Comparison of ENCODE assay signal across 18 cellular contexts in the genomic region with DNA sequence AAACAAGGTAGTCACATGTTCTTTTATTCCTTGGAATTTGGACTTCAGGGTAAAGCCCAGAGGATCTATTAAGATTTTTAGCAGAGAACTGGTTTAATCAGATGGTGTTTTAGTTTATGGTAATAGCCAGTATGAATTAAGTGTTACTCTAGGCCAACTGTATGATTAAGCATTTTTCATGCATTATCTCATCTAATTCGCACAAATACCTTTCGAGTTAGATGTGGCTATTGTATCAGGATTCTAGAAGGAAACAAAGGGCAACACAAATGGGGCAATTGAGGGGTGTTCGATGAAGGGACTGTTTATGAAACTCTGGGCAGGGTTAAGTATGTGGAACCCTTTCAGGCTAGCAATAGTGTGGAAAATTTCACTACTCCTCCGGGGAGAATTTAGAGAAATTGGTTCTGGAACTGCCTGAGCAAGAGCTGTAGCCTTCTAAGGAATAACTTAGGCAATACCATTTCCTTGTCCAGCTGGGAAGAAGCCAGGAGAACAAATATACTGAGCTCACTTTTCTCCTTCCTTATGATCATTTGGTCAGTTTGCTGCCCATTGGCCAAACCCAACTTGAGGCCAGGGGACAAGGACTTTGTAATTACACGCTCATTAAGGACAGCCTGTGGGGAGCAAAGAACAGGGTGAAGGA.
A peak's percentile ranks its signal among the peaks of the same experiment; 100 is the strongest.
DNase-seq lines count a peak whose midpoint lies in the region; ATAC-seq and TF ChIP-seq lines count a peak whose summit lies in the region.
"Had no signal": no experiment of that assay in that cellular context is flagged by ENCODE, and none has a peak within 500 bp of the region (broad histone marks: within the 10 kb centered on the region; RNA-seq: fewer than 3 reads in every experiment).

No MANE protein-coding gene starts in this region.

- no peak overlapping the region for H3K27ac ChIP-seq in effector memory CD4-positive, alpha-beta T cell (ENCODE audit: insufficient read depth, low read length, poor library complexity, severe bottlenecking)
- H3K27ac ChIP-seq in esophagus muscularis mucosa (replicated peaks in 1 of 4) = peak overlapping the region in 1 of 4 donors; percentile 27
- H3K27ac ChIP-seq in CD8-positive, alpha-beta T cell (ENCODE audit: low read depth, low read length) = no peak overlapping the region
- H3K27ac ChIP-seq: BLaER1 treated with 17β-estradiol and CSF1 and Interleukin-3, amounts not matched to agents 10 nM and 100 nM; parathyroid adenoma had no signal

- no peaks in the 10 kb centered on the region for H3K4me1 ChIP-seq in effector memory CD4-positive, alpha-beta T cell (ENCODE audit: control insufficient read depth, insufficient read depth, low read length, poor library complexity, severe bottlenecking)
- peaks cover 0 to 13% (median 9%) of the 10 kb centered on the region in 4 donors for H3K4me1 ChIP-seq in esophagus muscularis mucosa
- H3K4me1 ChIP-seq in CD8-positive, alpha-beta T cell (ENCODE audit: insufficient read depth, low read length) = no peaks in the 10 kb centered on the region
- H3K4me1 ChIP-seq: BLaER1 treated with 17β-estradiol and CSF1 and Interleukin-3, amounts not matched to agents 10 nM and 100 nM; parathyroid adenoma had no signal

- no peaks in the 10 kb centered on the region for H3K27me3 Mint-ChIP-seq in CD8-positive, alpha-beta T cell (ENCODE audit: low read depth)
- H3K27me3 Mint-ChIP-seq: type B pancreatic cell had no signal

- H3K27me3 ChIP-seq in effector memory CD4-positive, alpha-beta T cell (replicated peaks; ENCODE audit: control insufficient read depth, insufficient read depth, low read length, poor library complexity, severe bottlenecking) = no peaks in the 10 kb centered on the region
- H3K27me3 ChIP-seq in esophagus muscularis mucosa = no peaks in the 10 kb centered on the region
- no peaks in the 10 kb centered on the region for H3K27me3 ChIP-seq in CD8-positive, alpha-beta T cell (ENCODE audit: insufficient read depth, low read length)
- H3K27me3 ChIP-seq: BLaER1 treated with 17β-estradiol and CSF1 and Interleukin-3, amounts not matched to agents 10 nM and 100 nM had no signal

- TF ChIP-seq EP300 in esophagus muscularis mucosa (IDR thresholded peaks at IDR 0.05) = no peak

- ATAC-seq in sciatic nerve = peak; percentile 86
- ATAC-seq in CD8-positive, alpha-beta T cell = no peak
- ATAC-seq: K562 had no signal

- H3K4me3 ChIP-seq in foreskin fibroblast (ENCODE audit: low read depth in 1 of 2, low read length in 2 of 2) = no peak overlapping the region
- no peak overlapping the region for H3K4me3 ChIP-seq in effector memory CD4-positive, alpha-beta T cell (ENCODE audit: insufficient read depth, low read depth, low read length, poor library complexity, severe bottlenecking)
- H3K4me3 ChIP-seq in esophagus muscularis mucosa = no peak overlapping the region
- no peak overlapping the region for H3K4me3 ChIP-seq in CD8-positive, alpha-beta T cell (ENCODE audit: low read depth, low read length)
- H3K4me3 ChIP-seq: BLaER1 treated with 17β-estradiol and CSF1 and Interleukin-3, amounts not matched to agents 10 nM and 100 nM; K562 had no signal

- no peaks in the 10 kb centered on the region for H3K9me3 ChIP-seq in effector memory CD4-positive, alpha-beta T cell (ENCODE audit: control insufficient read depth, low read length)
- no peaks in the 10 kb centered on the region for H3K9me3 ChIP-seq in esophagus muscularis mucosa
- H3K9me3 ChIP-seq in CD8-positive, alpha-beta T cell (ENCODE audit: low read length) = no peaks in the 10 kb centered on the region
- H3K9me3 ChIP-seq: BLaER1 treated with 17β-estradiol and CSF1 and Interleukin-3, amounts not matched to agents 10 nM and 100 nM had no signal

- no peak overlapping the region for H3K27ac Mint-ChIP-seq in CD8-positive, alpha-beta T cell
- H3K27ac Mint-ChIP-seq: type B pancreatic cell had no signal

- intact Hi-C loops in sciatic nerve (cut with DNase I) (no loop called here), esophagus muscularis mucosa (cut with DNase I) (no loop called here)
- intact Hi-C loops in CD8-positive, alpha-beta T cell (cut with DNase I, micrococcal nuclease) = no loop called here

- H3K4me1 Mint-ChIP-seq in CD8-positive, alpha-beta T cell (ENCODE audit: low read depth) = no peaks in the 10 kb centered on the region

- H3K36me3 Mint-ChIP-seq in CD8-positive, alpha-beta T cell = no peaks in the 10 kb centered on the region
- H3K36me3 Mint-ChIP-seq: type B pancreatic cell had no signal

- WGBS in esophagus muscularis mucosa = 81% methylated on average over 5 of the region's 5 CpGs

- POLR2A ChIA-PET in CD8-positive, alpha-beta T cell (lab: Charles Lee) = interaction anchor here (0.8 kb wide), 1 partner anchor 11 kb away, joined by 3 read pairs; no protein-coding TSS in a partner anchor

- TF ChIP-seq POLR2A in esophagus muscularis mucosa (IDR thresholded peaks at IDR 0.05; ENCODE audit: low read depth) = no peak

- no peak for TF ChIP-seq CTCF in foreskin fibroblast (IDR thresholded peaks at IDR 0.05; ENCODE audit: low read depth, low read length)
- no peak for TF ChIP-seq CTCF in esophagus muscularis mucosa (IDR thresholded peaks at IDR 0.05)
- no peak for TF ChIP-seq CTCF in CD8-positive, alpha-beta T cell (IDR thresholded peaks at IDR 0.05)

- no peaks in the 10 kb centered on the region for H3K9me3 Mint-ChIP-seq in CD8-positive, alpha-beta T cell
- H3K9me3 Mint-ChIP-seq: type B pancreatic cell had no signal

- DNase-seq in EH (ENCODE audit: low read depth) (peak; percentile 40), amniotic epithelial cell (ENCODE audit: low read depth) (peak; percentile 34), foreskin fibroblast (peak; percentile 20 to 66), sciatic nerve (ENCODE audit: low spot score) (no peak), esophagus muscularis mucosa (ENCODE audit: extremely low spot score) (no peak), NCI-H1930 (lab: John Stamatoyannopoulos, UW) (no peak)
- DNase-seq in effector memory CD4-positive, alpha-beta T cell = no peak
- no peak for DNase-seq in CD8-positive, alpha-beta T cell
- DNase-seq: activated CD8-positive, alpha-beta memory T cell treated with anti-CD3 and anti-CD28 coated beads for 24 hours; activated gamma-delta T cell treated with Interleukin-2 at 50 U/mL for 16 hours; central memory CD4-positive, alpha-beta T cell; midbrain; NCI-H2081 treated with DMSO at 0.1 percent for 48 hours; SIG-M5 had no signal

- no peak overlapping the region for H3K4me3 Mint-ChIP-seq in CD8-positive, alpha-beta T cell
- H3K4me3 Mint-ChIP-seq: type B pancreatic cell had no signal

- no peaks in the 10 kb centered on the region for H3K36me3 ChIP-seq in effector memory CD4-positive, alpha-beta T cell (ENCODE audit: control insufficient read depth, insufficient read depth, low read length)
- no peaks in the 10 kb centered on the region for H3K36me3 ChIP-seq in esophagus muscularis mucosa
- no peaks in the 10 kb centered on the region for H3K36me3 ChIP-seq in CD8-positive, alpha-beta T cell (ENCODE audit: insufficient read depth, low read length)

- CTCF ChIA-PET in CD8-positive, alpha-beta T cell (lab: Charles Lee) = no interaction called here

Comparison
In these comparisons a context has a peak if more than half of its experiments do, and no peak if none do; other contexts are left out.
1. DNase-seq: peak in EH (single experiment), amniotic epithelial cell (single experiment) and foreskin fibroblast (2 of 2); none in sciatic nerve (single experiment), effector memory CD4-positive, alpha-beta T cell (0 of 3), esophagus muscularis mucosa (single experiment), CD8-positive, alpha-beta T cell (0 of 7) and NCI-H1930 (0 of 2).